In genomic region chr11:95832763-95833162, GRCh38 we compare ENCODE assay signal across 18 cellular contexts. TPM values are rescaled to one million over a fixed set of nuclear protein-coding genes. Genes with fewer than 3 reads are reported as not detected.
DNase-seq lines count a peak whose midpoint lies in the region; ATAC-seq and TF ChIP-seq lines count a peak whose summit lies in the region.
"Had no signal": no experiment of that assay in that cellular context is flagged by ENCODE, and none has a peak within 500 bp of the region (broad histone marks: within the 10 kb centered on the region; RNA-seq: fewer than 3 reads in every experiment).

No MANE protein-coding gene starts in this region.

- H3K27me3 ChIP-seq in PC-3 (ENCODE audit: low read length) = no peaks in the 10 kb centered on the region
- H3K27me3 ChIP-seq: BLaER1 treated with 17β-estradiol and CSF1 and Interleukin-3, amounts not matched to agents 10 nM and 100 nM had no signal

- no TSS peak for BruUV-seq in PC-3 (replicated peaks; lab: Mats Ljungman, UMichigan)

- no peak overlapping the region for H3K4me3 ChIP-seq in PC-3 (ENCODE audit: low read length)
- H3K4me3 ChIP-seq: BLaER1 treated with 17β-estradiol and CSF1 and Interleukin-3, amounts not matched to agents 10 nM and 100 nM; thoracic aorta had no signal

- peaks cover 40% of the 10 kb centered on the region for H3K4me1 ChIP-seq in PC-3 (ENCODE audit: insufficient read depth, low read length)
- H3K4me1 ChIP-seq: BLaER1 treated with 17β-estradiol and CSF1 and Interleukin-3, amounts not matched to agents 10 nM and 100 nM had no signal

- H3K36me3 Mint-ChIP-seq in activated naive CD4-positive, alpha-beta T cell treated with anti-CD3 and anti-CD28 coated beads, Interleukin-2, amount 10 ng/mL, durations not matched to agents 7 days and 5 days = peaks cover 50% of the 10 kb centered on the region
- H3K36me3 Mint-ChIP-seq in endothelial cell (ENCODE audit: low read depth, unreplicated experiment) = peaks cover 17% of the 10 kb centered on the region
- H3K36me3 Mint-ChIP-seq in progenitor cell of endocrine pancreas (ENCODE audit: insufficient read depth) = peaks cover 18% of the 10 kb centered on the region

- no peaks in the 10 kb centered on the region for H3K4me1 Mint-ChIP-seq in activated naive CD4-positive, alpha-beta T cell treated with anti-CD3 and anti-CD28 coated beads, Interleukin-2, amount 10 ng/mL, durations not matched to agents 7 days and 5 days
- H3K4me1 Mint-ChIP-seq in endothelial cell (ENCODE audit: unreplicated experiment) (no peaks in the 10 kb centered on the region), progenitor cell of endocrine pancreas (ENCODE audit: low read depth) (no peaks in the 10 kb centered on the region)

- ATAC-seq in PC-3 = peak; percentile 82
- ATAC-seq in GM21717 (IDR thresholded peaks at IDR 0.05; ENCODE audit: unreplicated experiment) = no peak
- no peak for ATAC-seq in GM21390 (IDR thresholded peaks at IDR 0.05; ENCODE audit: unreplicated experiment)
- ATAC-seq: left lobe of liver had no signal

- TF ChIP-seq CTCF in PC-3 (conservative IDR thresholded peaks at IDR 0.05; ENCODE audit: low read depth, low read length) (no peak), endothelial cell (IDR thresholded peaks at IDR 0.05; ENCODE audit: unreplicated experiment) (no peak), progenitor cell of endocrine pancreas (IDR thresholded peaks at IDR 0.05; ENCODE audit: unreplicated experiment) (no peak)

- no peak for DNase-seq in activated naive CD4-positive, alpha-beta T cell treated with anti-CD3 and anti-CD28 coated beads, Interleukin-2, amount 10 ng/mL, durations not matched to agents 7 days and 5 days
- DNase-seq in activated naive CD4-positive, alpha-beta T cell treated with Interleukin-2 at 50 U/mL for 16 hours = no peak
- DNase-seq in PC-3 = peak; percentile 84
- DNase-seq in endothelial cell (ENCODE audit: low spot score) = no peak
- DNase-seq in progenitor cell of endocrine pancreas (ENCODE audit: low spot score, unreplicated experiment) = no peak
- DNase-seq in GOT3 (lab: John Stamatoyannopoulos, UW) = no peak
- DNase-seq: effector memory CD4-positive, alpha-beta T cell; foreskin melanocyte; GF-D8; MM.1S; NCI-H1694 treated with DMSO at 0.1 percent for 48 hours; RPMI8226; stimulated activated CD4-positive, alpha-beta T cell treated with anti-CD3 and anti-CD28 coated beads, Interleukin-12 subunit alpha, Interleukin-12 subunit beta, amount 100 ng/mL, for 4 hours had no signal

- H3K27me3 Mint-ChIP-seq in activated naive CD4-positive, alpha-beta T cell treated with anti-CD3 and anti-CD28 coated beads, Interleukin-2, amount 10 ng/mL, durations not matched to agents 7 days and 5 days = no peaks in the 10 kb centered on the region
- no peaks in the 10 kb centered on the region for H3K27me3 Mint-ChIP-seq in endothelial cell (ENCODE audit: unreplicated experiment)
- no peaks in the 10 kb centered on the region for H3K27me3 Mint-ChIP-seq in progenitor cell of endocrine pancreas

- no peaks in the 10 kb centered on the region for H3K9me2 ChIP-seq in PC-3 (replicated peaks; ENCODE audit: low read length)

- intact Hi-C loops in PC-3 (cut with micrococcal nuclease) = loop anchor here (5.0 to 10.0 kb wide), 2 partner anchors 372 to 680 kb away; no protein-coding TSS in a partner anchor

- peak overlapping the region; percentile 12 for H3K27ac Mint-ChIP-seq in activated naive CD4-positive, alpha-beta T cell treated with anti-CD3 and anti-CD28 coated beads, Interleukin-2, amount 10 ng/mL, durations not matched to agents 7 days and 5 days
- no peak overlapping the region for H3K27ac Mint-ChIP-seq in endothelial cell (ENCODE audit: unreplicated experiment)
- H3K27ac Mint-ChIP-seq in progenitor cell of endocrine pancreas = peak overlapping the region; percentile 4

- peaks cover 50% of the 10 kb centered on the region for H3K36me3 ChIP-seq in PC-3 (ENCODE audit: low read depth, low read length)

- no peak overlapping the region for H3K4me3 Mint-ChIP-seq in activated naive CD4-positive, alpha-beta T cell treated with anti-CD3 and anti-CD28 coated beads, Interleukin-2, amount 10 ng/mL, durations not matched to agents 7 days and 5 days
- H3K4me3 Mint-ChIP-seq in endothelial cell (ENCODE audit: unreplicated experiment) (peak overlapping the region; percentile 35), progenitor cell of endocrine pancreas (ENCODE audit: low read depth) (no peak overlapping the region)

- CTCF ChIA-PET in activated naive CD4-positive, alpha-beta T cell treated with anti-CD3 and anti-CD28 coated beads, Interleukin-2, amount 10 ng/mL, durations not matched to agents 7 days and 5 days (lab: Charles Lee) = interaction anchor here (1.3 to 2.3 kb wide), 2 partner anchors 511 to 561 kb away, joined by 3 to 7 read pairs; partner anchors contain the start of gene MAML2
- CTCF ChIA-PET in PC-3 (lab: Charles Lee) = interaction anchor here (1.1 kb wide), 1 partner anchor 17 kb away, joined by 8 read pairs; no protein-coding TSS in a partner anchor

- peak overlapping the region; percentile 29 for H3K4me2 ChIP-seq in PC-3 (ENCODE audit: low read length)
- H3K4me2 ChIP-seq: BLaER1 treated with 17β-estradiol and CSF1 and Interleukin-3, amounts not matched to agents 10 nM and 100 nM had no signal

- peak overlapping the region; percentile 24; the same call in 1 of the 2 replicates for H3K9ac ChIP-seq in PC-3 (ENCODE audit: low read length)
- H3K9ac ChIP-seq: BLaER1 treated with 17β-estradiol and CSF1 and Interleukin-3, amounts not matched to agents 10 nM and 100 nM had no signal

- H3K79me2 ChIP-seq in PC-3 (ENCODE audit: low read length) = no peaks in the 10 kb centered on the region

- H3K27ac ChIP-seq in PC-3 (ENCODE audit: low read length) = peak overlapping the region; percentile 74
- H3K27ac ChIP-seq: BLaER1 treated with 17β-estradiol and CSF1 and Interleukin-3, amounts not matched to agents 10 nM and 100 nM; thoracic aorta had no signal

- H2AFZ ChIP-seq in PC-3 (ENCODE audit: low read length) = no peak overlapping the region

- H3K9me3 Mint-ChIP-seq in activated naive CD4-positive, alpha-beta T cell treated with anti-CD3 and anti-CD28 coated beads, Interleukin-2, amount 10 ng/mL, durations not matched to agents 7 days and 5 days = no peaks in the 10 kb centered on the region
- H3K9me3 Mint-ChIP-seq in endothelial cell (ENCODE audit: unreplicated experiment) = no peaks in the 10 kb centered on the region
- H3K9me3 Mint-ChIP-seq in progenitor cell of endocrine pancreas (ENCODE audit: low read depth) = no peaks in the 10 kb centered on the region

- H3F3A ChIP-seq in PC-3 (ENCODE audit: low read length, unreplicated experiment) = peaks cover 14% of the 10 kb centered on the region

- POLR2A ChIA-PET in PC-3 (lab: Charles Lee; ENCODE audit: unreplicated experiment) = no interaction called here

- no peaks in the 10 kb centered on the region for H3K9me3 ChIP-seq in PC-3 (ENCODE audit: low read length)
- H3K9me3 ChIP-seq: BLaER1 treated with 17β-estradiol and CSF1 and Interleukin-3, amounts not matched to agents 10 nM and 100 nM; thoracic aorta had no signal

- H4K20me1 ChIP-seq in PC-3 (ENCODE audit: low read length) = no peaks in the 10 kb centered on the region
- H4K20me1 ChIP-seq: BLaER1 treated with 17β-estradiol and CSF1 and Interleukin-3, amounts not matched to agents 10 nM and 100 nM had no signal

RNA-seq across cellular contexts. Expression of gene CEP57, which starts 42.5 kb away (rescaled TPM):
- total RNA-seq in PC-3 (2014; rRNA removed) (36.7 and 38.1 TPM in 2 replicates), endothelial cell (ENCODE audit: unreplicated experiment) (51.4 TPM), progenitor cell of endocrine pancreas (70.5 and 73.3 TPM in 2 replicates)

RNA-seq across cellular contexts. Expression of gene FAM76B, which starts 43.2 kb away (rescaled TPM):
- total RNA-seq in PC-3 (2014; rRNA removed) (13.3 and 14.9 TPM in 2 replicates), endothelial cell (ENCODE audit: unreplicated experiment) (24.2 TPM), progenitor cell of endocrine pancreas (41.0 and 49.8 TPM in 2 replicates)
